ENCODE assay signal across 1 cellular context in genomic region chr6:152124432-152125074, GRCh38.
TF ChIP-seq lines count a peak whose summit lies in the region.

No MANE protein-coding gene starts in this region.

TF ChIP-seq in GM12878, 131 proteins besides CTCF, POLR2A, EP300 and RAD21 (continued from another document):
- TF ChIP-seq, protein P1, sequence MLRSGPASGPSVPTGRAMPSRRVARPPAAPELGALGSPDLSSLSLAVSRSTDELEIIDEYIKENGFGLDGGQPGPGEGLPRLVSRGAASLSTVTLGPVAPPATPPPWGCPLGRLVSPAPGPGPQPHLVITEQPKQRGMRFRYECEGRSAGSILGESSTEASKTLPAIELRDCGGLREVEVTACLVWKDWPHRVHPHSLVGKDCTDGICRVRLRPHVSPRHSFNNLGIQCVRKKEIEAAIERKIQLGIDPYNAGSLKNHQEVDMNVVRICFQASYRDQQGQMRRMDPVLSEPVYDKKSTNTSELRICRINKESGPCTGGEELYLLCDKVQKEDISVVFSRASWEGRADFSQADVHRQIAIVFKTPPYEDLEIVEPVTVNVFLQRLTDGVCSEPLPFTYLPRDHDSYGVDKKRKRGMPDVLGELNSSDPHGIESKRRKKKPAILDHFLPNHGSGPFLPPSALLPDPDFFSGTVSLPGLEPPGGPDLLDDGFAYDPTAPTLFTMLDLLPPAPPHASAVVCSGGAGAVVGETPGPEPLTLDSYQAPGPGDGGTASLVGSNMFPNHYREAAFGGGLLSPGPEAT (IDR thresholded peaks at IDR 0.05; ENCODE audit: low read depth): no peak
- TF ChIP-seq SMC3 (IDR thresholded peaks at IDR 0.05; ENCODE audit: borderline replicate concordance, low read length): peak; percentile 69
- TF ChIP-seq, protein P2, sequence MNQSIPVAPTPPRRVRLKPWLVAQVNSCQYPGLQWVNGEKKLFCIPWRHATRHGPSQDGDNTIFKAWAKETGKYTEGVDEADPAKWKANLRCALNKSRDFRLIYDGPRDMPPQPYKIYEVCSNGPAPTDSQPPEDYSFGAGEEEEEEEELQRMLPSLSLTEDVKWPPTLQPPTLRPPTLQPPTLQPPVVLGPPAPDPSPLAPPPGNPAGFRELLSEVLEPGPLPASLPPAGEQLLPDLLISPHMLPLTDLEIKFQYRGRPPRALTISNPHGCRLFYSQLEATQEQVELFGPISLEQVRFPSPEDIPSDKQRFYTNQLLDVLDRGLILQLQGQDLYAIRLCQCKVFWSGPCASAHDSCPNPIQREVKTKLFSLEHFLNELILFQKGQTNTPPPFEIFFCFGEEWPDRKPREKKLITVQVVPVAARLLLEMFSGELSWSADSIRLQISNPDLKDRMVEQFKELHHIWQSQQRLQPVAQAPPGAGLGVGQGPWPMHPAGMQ (IDR thresholded peaks at IDR 0.05; ENCODE audit: borderline replicate concordance): no peak
- TF ChIP-seq ZBTB11 (CRISPR knock-in tag; IDR thresholded peaks at IDR 0.05): no peak
- TF ChIP-seq MEF2B (IDR thresholded peaks at IDR 0.05; ENCODE audit: partially characterized antibody, poor library complexity, severe bottlenecking): no peak
- no peak for TF ChIP-seq POLR2AphosphoS2 (IDR thresholded peaks at IDR 0.05; ENCODE audit: low read depth, low read length)
- TF ChIP-seq PRDM15 (CRISPR knock-in tag; IDR thresholded peaks at IDR 0.05): no peak
- no peak for TF ChIP-seq SKIL (IDR thresholded peaks at IDR 0.05; ENCODE audit: low read depth, poor library complexity, severe bottlenecking)
- no peak for TF ChIP-seq CREB1 (IDR thresholded peaks at IDR 0.05; ENCODE audit: low read depth)
- TF ChIP-seq STAT1 (conservative IDR thresholded peaks at IDR 0.05): no peak
- peak; percentile 41 for TF ChIP-seq RUNX3 (IDR thresholded peaks at IDR 0.05; ENCODE audit: low read length)
- TF ChIP-seq, protein P3, sequence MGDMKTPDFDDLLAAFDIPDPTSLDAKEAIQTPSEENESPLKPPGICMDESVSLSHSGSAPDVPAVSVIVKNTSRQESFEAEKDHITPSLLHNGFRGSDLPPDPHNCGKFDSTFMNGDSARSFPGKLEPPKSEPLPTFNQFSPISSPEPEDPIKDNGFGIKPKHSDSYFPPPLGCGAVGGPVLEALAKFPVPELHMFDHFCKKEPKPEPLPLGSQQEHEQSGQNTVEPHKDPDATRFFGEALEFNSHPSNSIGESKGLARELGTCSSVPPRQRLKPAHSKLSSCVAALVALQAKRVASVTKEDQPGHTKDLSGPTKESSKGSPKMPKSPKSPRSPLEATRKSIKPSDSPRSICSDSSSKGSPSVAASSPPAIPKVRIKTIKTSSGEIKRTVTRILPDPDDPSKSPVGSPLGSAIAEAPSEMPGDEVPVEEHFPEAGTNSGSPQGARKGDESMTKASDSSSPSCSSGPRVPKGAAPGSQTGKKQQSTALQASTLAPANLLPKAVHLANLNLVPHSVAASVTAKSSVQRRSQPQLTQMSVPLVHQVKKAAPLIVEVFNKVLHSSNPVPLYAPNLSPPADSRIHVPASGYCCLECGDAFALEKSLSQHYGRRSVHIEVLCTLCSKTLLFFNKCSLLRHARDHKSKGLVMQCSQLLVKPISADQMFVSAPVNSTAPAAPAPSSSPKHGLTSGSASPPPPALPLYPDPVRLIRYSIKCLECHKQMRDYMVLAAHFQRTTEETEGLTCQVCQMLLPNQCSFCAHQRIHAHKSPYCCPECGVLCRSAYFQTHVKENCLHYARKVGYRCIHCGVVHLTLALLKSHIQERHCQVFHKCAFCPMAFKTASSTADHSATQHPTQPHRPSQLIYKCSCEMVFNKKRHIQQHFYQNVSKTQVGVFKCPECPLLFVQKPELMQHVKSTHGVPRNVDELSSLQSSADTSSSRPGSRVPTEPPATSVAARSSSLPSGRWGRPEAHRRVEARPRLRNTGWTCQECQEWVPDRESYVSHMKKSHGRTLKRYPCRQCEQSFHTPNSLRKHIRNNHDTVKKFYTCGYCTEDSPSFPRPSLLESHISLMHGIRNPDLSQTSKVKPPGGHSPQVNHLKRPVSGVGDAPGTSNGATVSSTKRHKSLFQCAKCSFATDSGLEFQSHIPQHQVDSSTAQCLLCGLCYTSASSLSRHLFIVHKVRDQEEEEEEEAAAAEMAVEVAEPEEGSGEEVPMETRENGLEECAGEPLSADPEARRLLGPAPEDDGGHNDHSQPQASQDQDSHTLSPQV (IDR thresholded peaks at IDR 0.05): no peak
- no peak for TF ChIP-seq ZNF274 (IDR thresholded peaks at IDR 0.05; ENCODE audit: insufficient read depth, insufficient read length)
TF ChIP-seq in GM12878: peak in this region for 2.
